In the genomic region with DNA sequence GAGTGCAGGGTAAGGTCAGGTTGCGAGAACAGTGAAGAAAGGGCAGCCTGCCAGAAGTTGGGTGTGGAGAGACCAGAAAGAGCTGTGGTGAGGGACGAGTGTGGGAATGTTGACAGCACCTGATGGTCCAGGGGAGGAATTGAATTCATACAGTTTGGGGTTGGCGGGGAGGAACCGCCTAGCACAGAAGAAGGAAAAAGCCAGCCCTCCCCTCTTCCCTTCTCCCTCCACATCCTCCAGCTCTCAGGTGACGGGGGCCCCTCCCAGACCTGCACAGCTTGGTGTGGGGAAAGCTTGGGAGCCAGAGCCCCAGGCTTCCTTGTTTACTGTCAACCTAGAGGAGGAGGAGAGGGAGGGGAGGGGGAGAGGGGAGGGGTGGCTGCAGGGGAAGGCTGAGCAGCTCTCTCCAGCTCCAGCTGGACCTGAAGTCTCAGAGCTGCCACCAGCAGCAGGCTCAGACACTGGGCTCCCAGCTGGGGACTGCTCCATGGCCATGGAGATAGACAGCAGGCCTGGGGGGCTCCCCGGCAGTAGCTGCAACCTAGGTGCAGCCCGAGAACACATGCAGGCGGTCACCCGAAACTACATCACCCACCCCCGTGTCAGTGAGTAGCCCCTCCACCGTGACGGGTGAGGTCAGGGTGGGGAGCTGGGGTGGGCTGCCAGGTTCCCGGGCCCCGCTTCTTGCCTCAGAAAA, we compare ENCODE assay signal across 15 cellular contexts. TPM values are rescaled to one million over a fixed set of nuclear protein-coding genes. Genes with fewer than 3 reads are reported as not detected.
A peak's percentile ranks its signal among the peaks of the same experiment; 100 is the strongest.
DNase-seq lines count a peak whose midpoint lies in the region; ATAC-seq, FAIRE-seq and TF ChIP-seq lines count a peak whose summit lies in the region.
"Had no signal": no experiment of that assay in that cellular context is flagged by ENCODE, and none has a peak within 500 bp of the region (broad histone marks: within the 10 kb centered on the region; RNA-seq: fewer than 3 reads in every experiment).

A gene (plus strand): TSS at position 433 of the 697 bp plus-strand sequence. CDS start 55 bp downstream, at position 488.

- H4K8ac ChIP-seq in H1 (ENCODE audit: extremely low read depth, insufficient read depth, low read length): no peak within 1 kb of the TSS

- no peak for TF ChIP-seq RAD21 in H1 (IDR thresholded peaks at IDR 0.05 in 1 of 2, conservative IDR thresholded peaks at IDR 0.05 in 1 of 2; ENCODE audit: low read depth in 2 of 2, low read length in 2 of 2)

- peaks cover 3% of the 10 kb centered on the region; the same call in 1 of the 2 replicates for H3K23me2 ChIP-seq in H1 (ENCODE audit: low read depth, low read length)

- ATAC-seq in HG03196 (IDR thresholded peaks at IDR 0.05; ENCODE audit: unreplicated experiment): no peak
- ATAC-seq: left cardiac atrium had no signal

- no peak within 1 kb of the TSS for H2AFZ ChIP-seq in H1 (ENCODE audit: low read length)

- DNase-seq in ELF-1 (ENCODE audit: low read depth, low spot score) (peak; percentile 87), NCI-H187 treated with DMSO at 0.1 percent for 48 hours (lab: John Stamatoyannopoulos, UW) (peak; percentile 11), H1 (ENCODE audit: low read depth in 1 of 2, low spot score in 2 of 2) (peak in 1 of 2 experiments; percentile 51), posterior vena cava (ENCODE audit: low spot score) (peak; percentile 64), GM13977 (ENCODE audit: low spot score) (no peak)
- DNase-seq in stimulated activated CD4-positive, alpha-beta T cell treated with anti-CD3 and anti-CD28 coated beads, Interleukin-1b, Interleukin-23, amount 100 ng/mL, for 48 hours: no peak
- DNase-seq: CD8-positive, alpha-beta memory T cell; foreskin melanocyte; left cardiac atrium; ovary; T-helper 9 cell had no signal

- peak within 1 kb of the TSS; percentile 48; the same call in 1 of the 2 replicates for H2BK20ac ChIP-seq in H1 (ENCODE audit: low read length)

- no peak within 1 kb of the TSS for H3K4me3 ChIP-seq in H1 (ENCODE audit: extremely low read depth in 1 of 4, insufficient read depth in 2 of 4, low read depth in 3 of 4, low read length in 4 of 4)
- H3K4me3 ChIP-seq: adrenal gland, dorsolateral prefrontal cortex, ovary had no signal

- TF ChIP-seq EP300 in H1 (IDR thresholded peaks at IDR 0.05; ENCODE audit: borderline replicate concordance in 1 of 2, low read depth in 2 of 2, low read length in 2 of 2): no peak

- H3K36me3 ChIP-seq in H1 (ENCODE audit: control insufficient read depth in 2 of 4, insufficient read depth in 4 of 4, low read length in 3 of 4): no peaks in the 10 kb centered on the region
- H3K36me3 ChIP-seq: adrenal gland, ovary had no signal

- peak within 1 kb of the TSS in 1 of 2 experiments; percentile 41; a peak in 2 of 4 replicates for H3K4me2 ChIP-seq in H1 (ENCODE audit: insufficient read depth in 1 of 2, low read depth in 2 of 2, low read length in 2 of 2)

- no peaks in the 10 kb centered on the region for H3K79me1 ChIP-seq in H1 (ENCODE audit: low read depth, low read length)

- H3K27ac ChIP-seq in H1 (ENCODE audit: low read depth, low read length): no peak within 1 kb of the TSS
- H3K27ac ChIP-seq: adrenal gland, dorsolateral prefrontal cortex, ovary had no signal

- peaks cover 0 to 1% of the 10 kb centered on the region in 2 experiments for H4K20me1 ChIP-seq in H1 (replicated peaks in 1 of 2; ENCODE audit: control insufficient read depth in 1 of 2, insufficient read depth in 2 of 2, low read length in 2 of 2)

- no peak for FAIRE-seq in H1 (lab: Jason Lieb, UNC)

- CTCF ChIA-PET in H1 (lab: Charles Lee; ENCODE audit: partially characterized antibody): interaction anchor here (0.9 to 22.0 kb wide), 10 partner anchors 4 to 145 kb away, joined by 3 to 513 read pairs (median 4); a partner anchor contains a TSS

- intact Hi-C loops in posterior vena cava (cut with DNase I): no loop called here

- peaks cover 7 to 41% (median 27%) of the 10 kb centered on the region in 4 experiments for H3K4me1 ChIP-seq in H1 (replicated peaks in 1 of 4; ENCODE audit: control insufficient read depth in 3 of 4, insufficient read depth in 4 of 4, low read length in 3 of 4)
- H3K4me1 ChIP-seq: adrenal gland had no signal

- H2BK15ac ChIP-seq in H1 (ENCODE audit: low read length): no peak within 1 kb of the TSS

- peaks cover 3 to 31% (median 27%) of the 10 kb centered on the region in 4 experiments for H3K27me3 ChIP-seq in H1 (replicated peaks in 1 of 4; ENCODE audit: control insufficient read depth in 3 of 4, extremely low read depth in 1 of 4, insufficient read depth in 3 of 4, low read length in 3 of 4)
- H3K27me3 ChIP-seq: adrenal gland, ovary had no signal

- H3K23ac ChIP-seq in H1 (ENCODE audit: insufficient read length): no peak within 1 kb of the TSS

- H3K9me3 ChIP-seq in H1 (ENCODE audit: insufficient read depth in 2 of 2, low read depth in 1 of 2, low read length in 1 of 2): no peaks in the 10 kb centered on the region
- H3K9me3 ChIP-seq: adrenal gland, ovary had no signal

- peak within 1 kb of the TSS; percentile 77 for H2BK12ac ChIP-seq in H1 (ENCODE audit: low read depth, low read length)

- TF ChIP-seq POLR2A in H1 (IDR thresholded peaks at IDR 0.05; ENCODE audit: control extremely low read depth in 1 of 2, low read depth in 2 of 2, low read length in 2 of 2): no peak

- H2BK120ac ChIP-seq in H1 (replicated peaks; ENCODE audit: low read depth, low read length): no peak within 1 kb of the TSS

- no peak within 1 kb of the TSS for H3K14ac ChIP-seq in H1 (ENCODE audit: insufficient read length)

- no peak for TF ChIP-seq CTCF in H1 (IDR thresholded peaks at IDR 0.05; ENCODE audit: control extremely low read depth in 1 of 3, insufficient read depth in 1 of 3, low read depth in 1 of 3, low read length in 3 of 3)
- TF ChIP-seq CTCF in GM13977 (IDR thresholded peaks at IDR 0.05; ENCODE audit: extremely low read depth, insufficient read depth, missing control alignments): no peak

- 71% methylated on average over 13 of the region's 14 CpGs; no CpG with 5 or more reads in 1 of the 2 experiments for whole genome bisulfite sequencing in H1 (ENCODE audit: extremely low coverage in 1 of 2, insufficient coverage in 1 of 2, insufficient read length in 1 of 2, insufficient replicate concordance in 2 of 2, low coverage in 1 of 2, low lambda C conversion rate in 2 of 2, missing lambda C conversion rate in 1 of 2), 2 experiments

- H3K4ac ChIP-seq in H1 (replicated peaks; ENCODE audit: insufficient read length, low read depth, low read length): no peak within 1 kb of the TSS

- no peak within 1 kb of the TSS; the same call in 1 of the 2 replicates for H2BK5ac ChIP-seq in H1 (ENCODE audit: low read depth, low read length)

- in situ Hi-C loops in GM13977 (cut with MboI; ENCODE audit: low pct_unique_long_range_greater_than_20kb, low sequenced_read_pairs, unreplicated experiment): no loop called here

- H3K9ac ChIP-seq in H1 (replicated peaks in 1 of 4; ENCODE audit: extremely low read depth in 1 of 4, low read depth in 3 of 4, low read length in 3 of 4): no peak within 1 kb of the TSS

- H3K56ac ChIP-seq in H1 (replicated peaks; ENCODE audit: insufficient read length, low read depth, low read length): no peak within 1 kb of the TSS

- peak within 1 kb of the TSS; percentile 76 for H4K91ac ChIP-seq in H1 (replicated peaks; ENCODE audit: insufficient read length, low read length)

- H2AK5ac ChIP-seq in H1 (ENCODE audit: low read depth, low read length): peak within 1 kb of the TSS; percentile 98

- POLR2A ChIA-PET in H1 (lab: Charles Lee; ENCODE audit: partially characterized antibody): no interaction called here

- H3K18ac ChIP-seq in H1 (ENCODE audit: extremely low read depth, low read length): no peak within 1 kb of the TSS; the same call in 1 of the 2 replicates

- H3K79me2 ChIP-seq in H1 (ENCODE audit: control insufficient read depth in 1 of 2, insufficient read depth in 2 of 2, low read length in 2 of 2): no peaks in the 10 kb centered on the region

- no peak within 1 kb of the TSS for H4K5ac ChIP-seq in H1 (ENCODE audit: insufficient read length, low read depth, low read length)

TF ChIP-seq in H1, 55 proteins besides CTCF, POLR2A, EP300 and RAD21:
- TF ChIP-seq BRCA1 (IDR thresholded peaks at IDR 0.05; ENCODE audit: low read depth, low read length): no peak

RNA-seq across cellular contexts. Expression of the gene that starts here (rescaled TPM):
- total RNA-seq in H1 (2021; fragmentation: NEBNext Ultra II Directional; extraction: Animal tissue kit (Norgen Biotek cat#: 25700)): not detected in 2 replicates
- polyA plus RNA-seq in H1 (2011; rRNA removed): 0.17 TPM in 1 of 2 replicates, not detected in the other
- not detected for polyA plus RNA-seq in H1 (2011; cell fraction: cytosol; rRNA removed)
- polyA plus RNA-seq in H1 (2011; cell fraction: nucleus; rRNA removed): 0.31 TPM
- polyA plus RNA-seq in H1 (2012, experiment 1 of 2): 0.18 to 0.19 TPM in 2 of 4 replicates, not detected in the others
- not detected for polyA plus RNA-seq in H1 (2012, experiment 2 of 2)
- polyA plus RNA-seq in H1 (2013, experiment 1 of 2): 0.04 TPM
- not detected for polyA plus RNA-seq in H1 (2013, experiment 2 of 2)
- not detected in 2 replicates for polyA minus RNA-seq in H1 (2011; rRNA and poly(A)+ RNA removed)
- not detected for polyA minus RNA-seq in H1 (2011; cell fraction: cytosol; rRNA and poly(A)+ RNA removed)
- not detected for polyA minus RNA-seq in H1 (2011; cell fraction: nucleus; rRNA and poly(A)+ RNA removed)
- 1 to 10 TPM in 1 of 2 donors, under 1 TPM in 1; 0.48 to 1.4 TPM for total RNA-seq in posterior vena cava
- total RNA-seq: CD8-positive, alpha-beta memory T cell; OCI-LY7 had no signal
- polyA plus RNA-seq: CD8-positive, alpha-beta memory T cell had no signal

Comparison
In these comparisons a context has a peak if more than half of its experiments do, and no peak if none do; other contexts are left out.
1. DNase-seq: peak in ELF-1 (single experiment), NCI-H187 treated with DMSO at 0.1 percent for 48 hours (single experiment) and posterior vena cava (single experiment); none in GM13977 (single experiment) and stimulated activated CD4-positive, alpha-beta T cell treated with anti-CD3 and anti-CD28 coated beads, Interleukin-1b, Interleukin-23, amount 100 ng/mL, for 48 hours (single experiment).